Comparison of ENCODE assay signal across 13 cellular contexts in genomic region chr12:3157581-3158328, GRCh38.
"Had no signal": no experiment of that assay in that cellular context is flagged by ENCODE, and none has a peak within 500 bp of the region (broad histone marks: within the 10 kb centered on the region; RNA-seq: fewer than 3 reads in every experiment).

No MANE protein-coding gene starts in this region.

- ATAC-seq: activated naive CD4-positive, alpha-beta T cell treated with anti-CD3 and anti-CD28 coated beads, Interleukin-2, amount 50 U/mL, for 72 hours; foreskin keratinocyte; T-helper 17 cell had no signal

- H3K4me3 ChIP-seq: breast epithelium, thyroid gland had no signal

- H3K27ac Mint-ChIP-seq: activated naive CD4-positive, alpha-beta T cell treated with anti-CD3 and anti-CD28 coated beads, Interleukin-2, amount 50 U/mL, for 72 hours; T-helper 17 cell had no signal

- FAIRE-seq: colon, keratinocyte, TTC549 had no signal

- H3K36me3 Mint-ChIP-seq: activated naive CD4-positive, alpha-beta T cell treated with anti-CD3 and anti-CD28 coated beads, Interleukin-2, amount 50 U/mL, for 72 hours had no signal

- DNase-seq: activated CD4-positive, alpha-beta T cell treated with anti-CD3 and anti-CD28 coated beads, Interleukin-2, amount 50 U/mL, for 1 hour; activated CD4-positive, CD25-positive, alpha-beta regulatory T cell; activated effector memory CD4-positive, alpha-beta T cell treated with anti-CD3 and anti-CD28 coated beads, Interleukin-2, amount 50 U/mL, for 16 hours; amniotic stem cell; foreskin keratinocyte; head of caudate nucleus; T-helper 17 cell; thyroid gland had no signal

- H3K4me1 Mint-ChIP-seq: T-helper 17 cell had no signal

- H3K4me3 Mint-ChIP-seq: T-helper 17 cell had no signal

- H3K27me3 ChIP-seq: breast epithelium, foreskin keratinocyte, thyroid gland had no signal

- H3K27ac ChIP-seq: foreskin keratinocyte, thyroid gland had no signal

- H3K36me3 ChIP-seq: breast epithelium, thyroid gland had no signal

- H3K9me3 ChIP-seq: breast epithelium, thyroid gland had no signal

- H3K4me1 ChIP-seq: breast epithelium had no signal
